ENCODE assay signal across 11 cellular contexts in the genomic region with DNA sequence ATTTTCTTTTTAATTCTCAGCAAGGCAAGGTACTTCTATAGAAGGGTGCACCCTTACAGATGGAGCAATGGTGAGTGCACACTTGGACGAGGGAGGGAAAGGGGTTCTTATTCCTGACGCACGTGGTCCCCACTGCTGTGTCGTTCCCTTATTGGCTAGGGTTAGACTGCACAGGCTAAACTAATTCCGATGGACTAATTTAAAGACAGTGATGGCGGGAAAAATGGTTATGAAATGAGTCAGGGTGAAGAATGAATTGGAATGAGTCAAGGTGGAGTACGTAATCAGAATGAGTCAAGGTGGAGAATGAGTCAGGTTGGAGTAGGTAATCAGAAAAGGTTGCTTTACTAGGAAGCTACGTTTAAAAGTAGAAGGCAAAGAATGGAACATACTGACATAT. TPM values are rescaled to one million over a fixed set of nuclear protein-coding genes. Genes with fewer than 3 reads are reported as not detected.
DNase-seq lines count a peak whose midpoint lies in the region; ATAC-seq, FAIRE-seq and TF ChIP-seq lines count a peak whose summit lies in the region.
"Had no signal": no experiment of that assay in that cellular context is flagged by ENCODE, and none has a peak within 500 bp of the region (broad histone marks: within the 10 kb centered on the region; RNA-seq: fewer than 3 reads in every experiment).

No MANE protein-coding gene starts in this region.

- FAIRE-seq in GM18507 (lab: Jason Lieb, UNC) (peak; percentile 12), K562 (lab: Jason Lieb, UNC) (no peak)

- H3K4me3 ChIP-seq in Panc1 (ENCODE audit: low read depth in 2 of 2, low read length in 2 of 2): no peak overlapping the region
- H3K4me3 ChIP-seq in K562: no peak overlapping the region
- no peak overlapping the region for H3K4me3 ChIP-seq in stomach
- H3K4me3 ChIP-seq: lung, SJSA1 had no signal

- H2AFZ ChIP-seq in K562 (ENCODE audit: low read depth, low read length): no peak overlapping the region

- H3K9me3 ChIP-seq in Panc1 (ENCODE audit: control insufficient read depth, insufficient read depth, low read depth, low read length): no peaks in the 10 kb centered on the region
- peaks cover 9% of the 10 kb centered on the region; the same call in 1 of the 2 replicates for H3K9me3 ChIP-seq in K562 (replicated peaks; ENCODE audit: control insufficient read depth, insufficient read depth, low read depth, low read length)
- no peaks in the 10 kb centered on the region for H3K9me3 ChIP-seq in stomach
- H3K9me3 ChIP-seq: SJSA1 had no signal

- H3K9me1 ChIP-seq in K562 (ENCODE audit: control insufficient read depth, insufficient read depth, low read length): no peaks in the 10 kb centered on the region

- ATAC-seq in Panc1 (no peak), K562 (no peak), HG03135 (IDR thresholded peaks at IDR 0.05; ENCODE audit: unreplicated experiment) (no peak), GM21717 (IDR thresholded peaks at IDR 0.05; ENCODE audit: unreplicated experiment) (no peak)

- H3K4me1 ChIP-seq in Panc1 (ENCODE audit: control insufficient read depth, insufficient read depth, low read length) (peaks cover 14% of the 10 kb centered on the region), K562 (replicated peaks in 1 of 2; ENCODE audit: control insufficient read depth in 2 of 2, insufficient read depth in 2 of 2, low read length in 2 of 2) (peaks cover 16 to 19% of the 10 kb centered on the region in 2 experiments; a peak in 4 of 5 replicates), stomach (peaks cover 16 to 33% (median 27%) of the 10 kb centered on the region in 4 donors)

- in situ Hi-C loops in Panc1 (cut with HindIII; ENCODE audit: low pct_unique_long_range_greater_than_20kb, low sequenced_read_pairs): no loop called here
- in situ Hi-C loops in K562 (cut with MboI): no loop called here

- no peak for TF ChIP-seq EP300 in K562 (IDR thresholded peaks at IDR 0.05; ENCODE audit: low read length)
- no peak for TF ChIP-seq EP300 in stomach (IDR thresholded peaks at IDR 0.05)

- intact Hi-C loops in Panc1 (cut with micrococcal nuclease; ENCODE audit: unreplicated experiment): no loop called here
- intact Hi-C loops in K562 (cut with micrococcal nuclease): no loop called here
- intact Hi-C loops in stomach (cut with DNase I; ENCODE audit: low total_unique reads): no loop called here

- CTCF ChIA-PET in Panc1 (lab: Charles Lee) (no interaction called here), K562 (lab: Yijun Ruan, JAX; ENCODE audit: low intra/inter-chr PET ratio) (no interaction called here)

- peak overlapping the region; percentile 98; the same call in 1 of the 2 replicates for H3K27ac ChIP-seq in Panc1 (ENCODE audit: low read length)
- H3K27ac ChIP-seq in K562 (ENCODE audit: extremely low read depth, low read depth, low read length): no peak overlapping the region
- H3K27ac ChIP-seq in stomach: peak overlapping the region in 1 of 5 donors; percentile 50
- H3K27ac ChIP-seq: SJSA1 had no signal

- H3K79me2 ChIP-seq in K562 (ENCODE audit: control insufficient read depth, insufficient read depth, low read length): peaks cover 31% of the 10 kb centered on the region

- no peak for DNase-seq in GM18507 (ENCODE audit: extremely low spot score, insufficient read length, low read depth)
- DNase-seq in Panc1 (ENCODE audit: low read depth, low spot score): peak; percentile 79
- DNase-seq in K562 (ENCODE audit: extremely low read depth in 1 of 4, low spot score in 3 of 4): no peak
- peak; percentile 63 for DNase-seq in putamen (ENCODE audit: low spot score)
- no peak for DNase-seq in stomach
- no peak for DNase-seq in NCI-H526 (lab: John Stamatoyannopoulos, UW)
- DNase-seq: amygdala had no signal

- POLR2A ChIA-PET in Panc1 (lab: Charles Lee) (no interaction called here), K562 (lab: Yijun Ruan, JAX) (no interaction called here)

- H3K9ac ChIP-seq in K562 (ENCODE audit: insufficient read depth in 1 of 2, low read depth in 2 of 2, low read length in 2 of 2): no peak overlapping the region

- H3K4me2 ChIP-seq in K562 (ENCODE audit: insufficient read depth, low read length): no peak overlapping the region

- TF ChIP-seq POLR2A in K562 (conservative IDR thresholded peaks at IDR 0.05) (no peak), stomach (IDR thresholded peaks at IDR 0.05) (no peak)

- TF ChIP-seq CTCF in Panc1 (IDR thresholded peaks at IDR 0.05): no peak
- no peak for TF ChIP-seq CTCF in K562 (IDR thresholded peaks at IDR 0.05 in 2 of 3, conservative IDR thresholded peaks at IDR 0.05 in 1 of 3; ENCODE audit: insufficient read depth in 2 of 3, low read depth in 1 of 3, low read length in 3 of 3)
- no peak for TF ChIP-seq CTCF in stomach (IDR thresholded peaks at IDR 0.05)

- H4K20me1 ChIP-seq in K562 (replicated peaks; ENCODE audit: control insufficient read depth, insufficient read depth, low read length): peaks cover 20% of the 10 kb centered on the region

- TF ChIP-seq RAD21 in K562 (CRISPR knock-in tag; conservative IDR thresholded peaks at IDR 0.05 in 1 of 2, IDR thresholded peaks at IDR 0.05 in 1 of 2): no peak

- WGBS in K562 (ENCODE audit: insufficient coverage, low coverage, missing lambda C conversion rate): 83% methylated on average over 8 of the region's 8 CpGs
- 73 to 83% (median 81%) methylated on average over 8 of the region's 8 CpGs for WGBS in stomach, 5 donors

- peaks cover 3% of the 10 kb centered on the region; the same call in 1 of the 2 replicates for H3K36me3 ChIP-seq in Panc1 (ENCODE audit: control insufficient read depth, insufficient read depth, low read length)
- H3K36me3 ChIP-seq in K562 (ENCODE audit: control insufficient read depth, insufficient read depth, low read length): peaks cover 22% of the 10 kb centered on the region; the same call in 2 of the 3 replicates
- no peaks in the 10 kb centered on the region for H3K36me3 ChIP-seq in stomach
- H3K36me3 ChIP-seq: SJSA1 had no signal

- H3K27me3 ChIP-seq in Panc1 (ENCODE audit: control insufficient read depth, insufficient read depth, low read length) (no peaks in the 10 kb centered on the region), K562 (ENCODE audit: control insufficient read depth in 2 of 2, insufficient read depth in 2 of 2, low read length in 2 of 2) (no peaks in the 10 kb centered on the region), stomach (no peaks in the 10 kb centered on the region)
- H3K27me3 ChIP-seq: SJSA1 had no signal

- no TSS peak for BruUV-seq in Panc1 (replicated peaks; lab: Mats Ljungman, UMichigan)
- no TSS peak for BruUV-seq in K562 (replicated peaks; lab: Mats Ljungman, UMichigan)

TF ChIP-seq in K562, 482 proteins besides CTCF, POLR2A, EP300 and RAD21:
- TF ChIP-seq TRIM24 (IDR thresholded peaks at IDR 0.05): peak; percentile 43 to 61; a peak in 3 of 4 replicates
- peak; percentile 63 for TF ChIP-seq FOSL1 (tag; conservative IDR thresholded peaks at IDR 0.05)
- no peak for TF ChIP-seq NFE2L1 (tag; IDR thresholded peaks at IDR 0.05; ENCODE audit: borderline replicate concordance, low read depth)
- TF ChIP-seq, protein P1, sequence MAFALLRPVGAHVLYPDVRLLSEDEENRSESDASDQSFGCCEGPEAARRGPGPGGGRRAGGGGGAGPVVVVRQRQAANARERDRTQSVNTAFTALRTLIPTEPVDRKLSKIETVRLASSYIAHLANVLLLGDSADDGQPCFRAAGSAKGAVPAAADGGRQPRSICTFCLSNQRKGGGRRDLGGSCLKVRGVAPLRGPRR (CRISPR knock-in tag; IDR thresholded peaks at IDR 0.05): no peak
- TF ChIP-seq, protein P2, sequence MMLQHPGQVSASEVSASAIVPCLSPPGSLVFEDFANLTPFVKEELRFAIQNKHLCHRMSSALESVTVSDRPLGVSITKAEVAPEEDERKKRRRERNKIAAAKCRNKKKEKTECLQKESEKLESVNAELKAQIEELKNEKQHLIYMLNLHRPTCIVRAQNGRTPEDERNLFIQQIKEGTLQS (IDR thresholded peaks at IDR 0.05): peak; percentile 24; the same call in 1 of the 2 replicates
- TF ChIP-seq, protein P2 (CRISPR knock-in tag; conservative IDR thresholded peaks at IDR 0.05): no peak

RNA-seq across cellular contexts. Expression of a gene that starts 2.0 kb away (rescaled TPM):
- total RNA-seq in Panc1 (2021; ENCODE audit: unreplicated experiment): 66.1 TPM
- 20.2 TPM for polyA plus RNA-seq in Panc1 (2012; ENCODE audit: insufficient read length)
- 640 and 1,528 TPM in 2 replicates for total RNA-seq in K562 (2011; cell fraction: chromatin; rRNA removed; ENCODE audit: low replicate concordance)
- 261 and 443 TPM in 2 replicates for total RNA-seq in K562 (2011; cell fraction: nucleolus; rRNA removed)
- total RNA-seq in K562 (2011; cell fraction: nucleoplasm; rRNA removed): 645 and 660 TPM in 2 replicates
- 43.7 and 46.9 TPM in 2 replicates for total RNA-seq in K562 (2014; rRNA removed)
- total RNA-seq in K562 (2014; rRNA removed; fragmentation: Illumina TruSeq; extraction: Trizol): 131 and 160 TPM in 2 replicates
- 66.1 and 77.9 TPM in 2 replicates for total RNA-seq in K562 (2015; rRNA removed; fragmentation: Illumina TruSeq; extraction: Trizol)
- 116 and 137 TPM in 2 replicates for total RNA-seq in K562 (2021)
- polyA plus RNA-seq in K562 (2011; rRNA removed): 337 and 342 TPM in 2 replicates
- 38.9 and 149 TPM in 2 replicates for polyA plus RNA-seq in K562 (2011; cell fraction: cytosol; rRNA removed)
- polyA plus RNA-seq in K562 (2011; cell fraction: nucleus; rRNA removed): 209 and 452 TPM in 2 replicates
- 49.5 and 143 TPM in 2 replicates for polyA plus RNA-seq in K562 (2012)
- polyA plus RNA-seq in K562 (2014; fragmentation: Illumina TruSeq; extraction: Trizol): 139 and 165 TPM in 2 replicates
- polyA plus RNA-seq in K562 (2014; fragmentation: Nextera tagmentation; extraction: Ambion mirVana): 10 to 100 TPM; 84.6 to 93.1 TPM
- 111 and 122 TPM in 2 replicates for polyA plus RNA-seq in K562 (2014; rRNA removed)
- 389 and 534 TPM in 2 replicates for polyA minus RNA-seq in K562 (2011; rRNA and poly(A)+ RNA removed)
- polyA minus RNA-seq in K562 (2011; cell fraction: cytosol; rRNA and poly(A)+ RNA removed): 123 and 131 TPM in 2 replicates
- 142 and 344 TPM in 2 replicates for polyA minus RNA-seq in K562 (2011; cell fraction: nucleus; rRNA and poly(A)+ RNA removed)
- 10 to 100 TPM in 4 of 5 donors, 1 to 10 TPM in 1; 2.9 to 97.9 (median 46.0) TPM for total RNA-seq in stomach
- 10 to 100 TPM; 38.2 to 87.5 (median 46.6) TPM for polyA plus RNA-seq in stomach

Comparison
In these comparisons a context has a peak if more than half of its experiments do, and no peak if none do; other contexts are left out.
1. DNase-seq: peak in Panc1 (single experiment) and putamen (single experiment); none in GM18507 (single experiment), K562 (0 of 4), stomach (single experiment) and NCI-H526 (0 of 2).